Comparison of ENCODE assay signal across 9 cellular contexts in the genomic region with DNA sequence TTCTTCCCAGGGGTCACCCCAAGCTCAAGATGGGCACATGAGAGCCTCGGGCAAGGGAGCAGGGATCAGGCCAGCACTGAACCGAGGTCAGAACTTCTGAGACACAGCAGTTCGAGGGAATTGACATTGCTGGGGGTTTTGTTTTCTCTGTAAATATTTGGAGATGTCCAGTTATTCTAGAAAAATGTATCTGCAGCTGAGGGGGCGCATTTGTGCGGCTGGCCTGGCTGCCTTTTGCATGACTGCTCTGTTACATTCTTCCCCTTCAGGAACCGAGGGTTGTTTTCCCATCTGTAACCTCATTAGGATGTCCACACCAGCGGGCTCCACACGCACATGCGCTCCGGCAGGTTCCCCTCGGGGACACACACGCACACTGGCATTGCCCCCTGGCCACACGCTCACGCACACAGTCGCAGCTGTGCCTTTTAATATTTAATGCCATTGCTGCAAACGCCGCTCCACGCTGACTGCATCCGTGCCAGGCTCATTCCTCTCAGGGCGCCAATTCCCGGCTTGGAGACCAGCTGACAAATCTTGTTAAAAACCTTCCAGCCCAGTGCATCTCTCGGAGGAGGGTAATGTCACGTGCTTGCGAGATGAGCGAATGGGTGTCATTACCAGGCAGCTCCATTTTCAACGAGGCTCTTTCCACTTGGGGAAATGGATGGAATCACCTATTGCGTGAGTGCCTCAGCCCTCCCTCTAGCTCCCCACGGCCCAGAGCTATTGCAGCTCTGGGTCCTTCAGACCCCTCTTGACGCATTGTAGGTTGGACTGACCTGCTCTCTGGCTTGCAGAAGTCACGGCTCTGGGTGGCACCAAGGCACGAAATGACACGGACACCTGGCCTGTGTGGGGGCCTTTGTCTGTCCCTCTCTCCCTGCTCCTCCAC. TPM values are rescaled to one million over a fixed set of nuclear protein-coding genes. Genes with fewer than 3 reads are reported as not detected.
DNase-seq lines count a peak whose midpoint lies in the region; ATAC-seq, FAIRE-seq and TF ChIP-seq lines count a peak whose summit lies in the region.
"Had no signal": no experiment of that assay in that cellular context is flagged by ENCODE, and none has a peak within 500 bp of the region (broad histone marks: within the 10 kb centered on the region; RNA-seq: fewer than 3 reads in every experiment).

No MANE protein-coding gene starts in this region.

- no peak overlapping the region for H3K56ac ChIP-seq in H1 (replicated peaks; ENCODE audit: insufficient read length, low read depth, low read length)

- 93% methylated on average over 32 of the region's 32 CpGs; no CpG with 5 or more reads in 1 of the 2 experiments for WGBS in H1 (ENCODE audit: extremely low coverage in 1 of 2, insufficient coverage in 1 of 2, insufficient read length in 1 of 2, insufficient replicate concordance in 2 of 2, low coverage in 1 of 2, low lambda C conversion rate in 2 of 2, missing lambda C conversion rate in 1 of 2), 2 experiments

- H3K27ac ChIP-seq in H1 (ENCODE audit: low read depth, low read length) = no peak overlapping the region

- no peak overlapping the region for H3K14ac ChIP-seq in H1 (ENCODE audit: insufficient read length)

- no peak for TF ChIP-seq EP300 in H1 (IDR thresholded peaks at IDR 0.05; ENCODE audit: borderline replicate concordance in 1 of 2, low read depth in 2 of 2, low read length in 2 of 2)

- H4K8ac ChIP-seq in H1 (ENCODE audit: extremely low read depth, insufficient read depth, low read length) = 0 out of 2 replicates have a peak overlapping the region, but pooled peaks have one; percentile 36

- H3K79me1 ChIP-seq in H1 (ENCODE audit: low read depth, low read length) = no peaks in the 10 kb centered on the region

- no peak overlapping the region for H4K91ac ChIP-seq in H1 (replicated peaks; ENCODE audit: insufficient read length, low read length)

- H2AFZ ChIP-seq in H1 (ENCODE audit: low read length) = no peak overlapping the region

- CTCF ChIA-PET in H1 (lab: Charles Lee; ENCODE audit: partially characterized antibody) = interaction anchor here (0.6 to 9.1 kb wide), 10 partner anchors 8 to 341 kb away, joined by 3 to 80 read pairs (median 3); no protein-coding TSS in a partner anchor

- H3K27me3 Mint-ChIP-seq in naive thymus-derived CD8-positive, alpha-beta T cell = no peaks in the 10 kb centered on the region
- no peaks in the 10 kb centered on the region for H3K27me3 Mint-ChIP-seq in effector memory CD8-positive, alpha-beta T cell

- POLR2A ChIA-PET in H1 (lab: Charles Lee; ENCODE audit: partially characterized antibody) = interaction anchor here (0.6 to 1.0 kb wide), 2 partner anchors 10 to 13 kb away, joined by 3 read pairs; no protein-coding TSS in a partner anchor
- POLR2A ChIA-PET in naive thymus-derived CD8-positive, alpha-beta T cell (lab: Charles Lee) = interaction anchor here (0.6 to 37.3 kb wide), 16 partner anchors 7 to 1137 kb away, joined by 3 to 2269 read pairs (median 5); partner anchors contain the start of genes CCR7, EIF1 and SMARCE1

- H4K20me1 ChIP-seq in H1 (replicated peaks in 1 of 2; ENCODE audit: control insufficient read depth in 1 of 2, insufficient read depth in 2 of 2, low read length in 2 of 2) = no peaks in the 10 kb centered on the region

- no peaks in the 10 kb centered on the region; a peak in 1 of 7 replicates for H3K27me3 ChIP-seq in H1 (replicated peaks in 1 of 4; ENCODE audit: control insufficient read depth in 3 of 4, extremely low read depth in 1 of 4, insufficient read depth in 3 of 4, low read length in 3 of 4)

- no peak overlapping the region for H2BK15ac ChIP-seq in H1 (ENCODE audit: low read length)

- H3K4me3 Mint-ChIP-seq in naive thymus-derived CD8-positive, alpha-beta T cell = peak overlapping the region in 9 of 10 donors; percentile 22 to 91 (median 83)
- H3K4me3 Mint-ChIP-seq in effector memory CD8-positive, alpha-beta T cell = no peak overlapping the region

- no peaks in the 10 kb centered on the region for H3K36me3 ChIP-seq in H1 (ENCODE audit: control insufficient read depth in 2 of 4, insufficient read depth in 4 of 4, low read length in 3 of 4)

- ATAC-seq in naive thymus-derived CD8-positive, alpha-beta T cell = peak in 1 of 2 donors; percentile 1
- ATAC-seq in effector memory CD8-positive, alpha-beta T cell (replicated peaks) = no peak

- no peak overlapping the region for H3K4me2 ChIP-seq in H1 (ENCODE audit: insufficient read depth in 1 of 2, low read depth in 2 of 2, low read length in 2 of 2)

- H3K9me3 ChIP-seq in H1 (ENCODE audit: insufficient read depth in 2 of 2, low read depth in 1 of 2, low read length in 1 of 2) = no peaks in the 10 kb centered on the region

- H3K23ac ChIP-seq in H1 (ENCODE audit: insufficient read length) = no peak overlapping the region

- no peak overlapping the region for H3K9ac ChIP-seq in H1 (replicated peaks in 1 of 4; ENCODE audit: extremely low read depth in 1 of 4, low read depth in 3 of 4, low read length in 3 of 4)

- no peak for TF ChIP-seq RAD21 in H1 (IDR thresholded peaks at IDR 0.05 in 1 of 2, conservative IDR thresholded peaks at IDR 0.05 in 1 of 2; ENCODE audit: low read depth in 2 of 2, low read length in 2 of 2)

- peaks cover 66 to 100% (median 100%) of the 10 kb centered on the region in 4 donors for H3K4me1 Mint-ChIP-seq in naive thymus-derived CD8-positive, alpha-beta T cell
- H3K4me1 Mint-ChIP-seq in effector memory CD8-positive, alpha-beta T cell (ENCODE audit: low read depth in 2 of 2) = peaks cover 46 to 67% of the 10 kb centered on the region in 2 donors

- H3K36me3 Mint-ChIP-seq in naive thymus-derived CD8-positive, alpha-beta T cell = peaks cover 0 to 58% (median 20%) of the 10 kb centered on the region in 3 donors
- peaks cover 13% of the 10 kb centered on the region for H3K36me3 Mint-ChIP-seq in effector memory CD8-positive, alpha-beta T cell (ENCODE audit: insufficient read depth)

- no peak overlapping the region for H3K4ac ChIP-seq in H1 (replicated peaks; ENCODE audit: insufficient read length, low read depth, low read length)

- no peak overlapping the region for H2BK12ac ChIP-seq in H1 (ENCODE audit: low read depth, low read length)

- peak overlapping the region; percentile 90 to 100 (median 96) for H3K27ac Mint-ChIP-seq in naive thymus-derived CD8-positive, alpha-beta T cell
- H3K27ac Mint-ChIP-seq in effector memory CD8-positive, alpha-beta T cell = no peak overlapping the region

- no peaks in the 10 kb centered on the region for H3K9me3 Mint-ChIP-seq in naive thymus-derived CD8-positive, alpha-beta T cell
- no peaks in the 10 kb centered on the region for H3K9me3 Mint-ChIP-seq in effector memory CD8-positive, alpha-beta T cell

- no peak overlapping the region for H4K5ac ChIP-seq in H1 (ENCODE audit: insufficient read length, low read depth, low read length)

- H3K23me2 ChIP-seq in H1 (ENCODE audit: low read depth, low read length) = no peaks in the 10 kb centered on the region; the same call in 1 of the 2 replicates

- H3K18ac ChIP-seq in H1 (ENCODE audit: extremely low read depth, low read length) = no peak overlapping the region

- H3K79me2 ChIP-seq in H1 (ENCODE audit: control insufficient read depth in 1 of 2, insufficient read depth in 2 of 2, low read length in 2 of 2) = no peaks in the 10 kb centered on the region

- no peak overlapping the region for H2BK20ac ChIP-seq in H1 (ENCODE audit: low read length)

- no peak overlapping the region for H2BK5ac ChIP-seq in H1 (ENCODE audit: low read depth, low read length)

- TF ChIP-seq POLR2A in H1 (IDR thresholded peaks at IDR 0.05; ENCODE audit: control extremely low read depth in 1 of 2, low read depth in 2 of 2, low read length in 2 of 2) = no peak

- FAIRE-seq in H1 (lab: Jason Lieb, UNC) = no peak
- FAIRE-seq: keratinocyte had no signal

- no peak for TF ChIP-seq CTCF in H1 (IDR thresholded peaks at IDR 0.05; ENCODE audit: control extremely low read depth in 1 of 3, insufficient read depth in 1 of 3, low read depth in 1 of 3, low read length in 3 of 3)

- DNase-seq in EH (ENCODE audit: low read depth) (peak; percentile 100), SHP77 treated with DMSO at 0.1 percent for 48 hours (lab: John Stamatoyannopoulos, UW) (peak; percentile 60), H1 (ENCODE audit: low read depth in 1 of 2, low spot score in 2 of 2) (no peak), NCI-H2196 treated with DMSO at 0.1 percent for 48 hours (lab: John Stamatoyannopoulos, UW; ENCODE audit: unreplicated experiment) (no peak), NOMO-1 (lab: John Stamatoyannopoulos, UW; ENCODE audit: unreplicated experiment in 2 of 2) (no peak), foreskin melanocyte (no peak)
- peak in 3 of 10 donors; percentile 34 to 64 (median 36) for DNase-seq in naive thymus-derived CD8-positive, alpha-beta T cell
- no peak for DNase-seq in effector memory CD8-positive, alpha-beta T cell

- H2BK120ac ChIP-seq in H1 (replicated peaks; ENCODE audit: low read depth, low read length) = no peak overlapping the region

- peaks cover 0 to 7% (median 2%) of the 10 kb centered on the region in 4 experiments; a peak in 2 of 7 replicates for H3K4me1 ChIP-seq in H1 (replicated peaks in 1 of 4; ENCODE audit: control insufficient read depth in 3 of 4, insufficient read depth in 4 of 4, low read length in 3 of 4)

- no peak overlapping the region for H2AK5ac ChIP-seq in H1 (ENCODE audit: low read depth, low read length)

- H3K4me3 ChIP-seq in H1 (ENCODE audit: extremely low read depth in 1 of 4, insufficient read depth in 2 of 4, low read depth in 3 of 4, low read length in 4 of 4) = no peak overlapping the region

RNA-seq across cellular contexts. Expression of gene CCR7, which starts 13.2 kb away (rescaled TPM):
- total RNA-seq in H1 (2021; fragmentation: NEBNext Ultra II Directional; extraction: Animal tissue kit (Norgen Biotek cat#: 25700)) = 0.17 TPM in 1 of 2 replicates, not detected in the other
- polyA plus RNA-seq in H1 (2011; rRNA removed) = 0.12 and 0.28 TPM in 2 replicates
- 0.16 TPM for polyA plus RNA-seq in H1 (2011; cell fraction: cytosol; rRNA removed)
- polyA plus RNA-seq in H1 (2011; cell fraction: nucleus; rRNA removed) = 0.27 TPM
- 0.11 to 0.33 TPM in 2 of 4 replicates, not detected in the others for polyA plus RNA-seq in H1 (2012, experiment 1 of 2)
- polyA plus RNA-seq in H1 (2012, experiment 2 of 2) = 0.14 TPM
- 0.30 TPM for polyA plus RNA-seq in H1 (2013, experiment 1 of 2)
- 0.24 TPM for polyA plus RNA-seq in H1 (2013, experiment 2 of 2)
- polyA minus RNA-seq in H1 (2011; rRNA and poly(A)+ RNA removed) = not detected in 2 replicates
- polyA minus RNA-seq in H1 (2011; cell fraction: cytosol; rRNA and poly(A)+ RNA removed) = not detected
- polyA minus RNA-seq in H1 (2011; cell fraction: nucleus; rRNA and poly(A)+ RNA removed) = not detected
- 100 to 1,000 TPM; 571 to 574 TPM for total RNA-seq in naive thymus-derived CD8-positive, alpha-beta T cell
- polyA plus RNA-seq in naive thymus-derived CD8-positive, alpha-beta T cell = 1,000 to 10,000 TPM in 2 of 3 donors, 100 to 1,000 TPM in 1; 897 to 2,008 (median 1,531) TPM

RNA-seq across cellular contexts. Expression of gene TNS4, which starts 50.7 kb away (rescaled TPM):
- 0.20 and 0.80 TPM in 2 replicates for total RNA-seq in H1 (2021; fragmentation: NEBNext Ultra II Directional; extraction: Animal tissue kit (Norgen Biotek cat#: 25700))
- polyA plus RNA-seq in H1 (2011; rRNA removed) = 0.21 and 0.39 TPM in 2 replicates
- 0.49 TPM for polyA plus RNA-seq in H1 (2011; cell fraction: cytosol; rRNA removed)
- polyA plus RNA-seq in H1 (2011; cell fraction: nucleus; rRNA removed) = 0.54 TPM
- 0.21 to 0.76 TPM (median 0.30 TPM) in 4 replicates for polyA plus RNA-seq in H1 (2012, experiment 1 of 2)
- polyA plus RNA-seq in H1 (2012, experiment 2 of 2) = 0.10 TPM
- polyA plus RNA-seq in H1 (2013, experiment 1 of 2) = 0.39 TPM
- polyA plus RNA-seq in H1 (2013, experiment 2 of 2) = 0.63 TPM
- polyA minus RNA-seq in H1 (2011; rRNA and poly(A)+ RNA removed) = 0.60 and 0.66 TPM in 2 replicates
- polyA minus RNA-seq in H1 (2011; cell fraction: cytosol; rRNA and poly(A)+ RNA removed) = not detected
- polyA minus RNA-seq in H1 (2011; cell fraction: nucleus; rRNA and poly(A)+ RNA removed) = 0.90 TPM
- total RNA-seq in naive thymus-derived CD8-positive, alpha-beta T cell = not detected
- not detected for polyA plus RNA-seq in naive thymus-derived CD8-positive, alpha-beta T cell

Comparison
In these comparisons a context has a peak if more than half of its experiments do, and no peak if none do; other contexts are left out.
1. DNase-seq: peak in EH (single experiment) and SHP77 treated with DMSO at 0.1 percent for 48 hours (single experiment); none in H1 (0 of 2), effector memory CD8-positive, alpha-beta T cell (0 of 3), NCI-H2196 treated with DMSO at 0.1 percent for 48 hours (single experiment), NOMO-1 (0 of 2) and foreskin melanocyte (single experiment).
2. H3K27ac Mint-ChIP-seq: peak in naive thymus-derived CD8-positive, alpha-beta T cell (10 of 10); none in effector memory CD8-positive, alpha-beta T cell (0 of 2).
3. H3K4me3 Mint-ChIP-seq: peak in naive thymus-derived CD8-positive, alpha-beta T cell (9 of 10); none in effector memory CD8-positive, alpha-beta T cell (0 of 2).
4. RNA of gene CCR7, which starts 13.2 kb away (total RNA-seq): 571 to 574 TPM in naive thymus-derived CD8-positive, alpha-beta T cell; 0.17 TPM in H1; every median in the first group is over 100 times any median in the second.